In the genomic region with DNA sequence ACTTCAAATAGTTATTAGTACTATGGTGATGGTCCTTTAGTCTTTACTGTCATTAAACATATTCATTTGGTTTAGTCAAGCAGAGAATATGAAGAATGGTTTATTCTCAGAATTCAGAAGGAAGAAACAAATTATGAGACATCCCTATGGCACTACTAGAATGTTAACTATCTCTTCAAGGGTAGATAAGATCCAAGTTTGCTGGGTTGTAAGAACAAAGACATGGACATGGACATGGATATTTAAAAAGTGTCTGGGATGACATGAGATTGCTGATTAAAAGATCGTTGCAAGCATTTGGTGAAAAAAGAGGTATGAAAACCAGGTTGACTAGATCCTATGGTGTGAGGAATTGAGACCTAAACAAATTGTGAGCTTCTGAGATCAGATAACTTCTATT, we compare ENCODE assay signal across 20 cellular contexts.
"Had no signal": no experiment of that assay in that cellular context is flagged by ENCODE, and none has a peak within 500 bp of the region (broad histone marks: within the 10 kb centered on the region; RNA-seq: fewer than 3 reads in every experiment).

No MANE protein-coding gene starts in this region.

- H3K4me3 Mint-ChIP-seq: activated naive CD8-positive, alpha-beta T cell; activated T-cell treated with anti-CD3 and anti-CD28 coated beads, Interleukin-2, amount 50 U/mL, for 4 hours; naive B cell; neural crest cell; stimulated activated naive B cell treated with anti-CD40 and anti-IgM and Interleukin-4, amounts not matched to agents 10 μg/mL and 1 μg/mL and 100 μg/mL, for 72 hours; type B pancreatic cell had no signal

- H3K27ac ChIP-seq: coronary artery, esophagus squamous epithelium, heart right ventricle, vagina had no signal

- H3K27me3 ChIP-seq: esophagus squamous epithelium, heart right ventricle, vagina had no signal

- H3K27me3 Mint-ChIP-seq: activated naive CD8-positive, alpha-beta T cell; naive B cell; stimulated activated naive B cell treated with anti-CD40 and anti-IgM and Interleukin-4, amounts not matched to agents 10 μg/mL and 1 μg/mL and 100 μg/mL, for 72 hours; type B pancreatic cell had no signal

- H3K36me3 ChIP-seq: esophagus squamous epithelium, heart right ventricle, vagina had no signal

- H3K27ac Mint-ChIP-seq: activated naive CD8-positive, alpha-beta T cell; activated T-helper 2 cell treated with anti-CD3 and anti-CD28 coated beads, Interferon-gamma antibody, Interleukin-2, Interleukin-4, amounts not matched to agents 10 μg/mL and 5 μg/mL and 100 μg/mL, durations not matched to agents 14 hours and 24 hours and 36 hours; naive B cell; stimulated activated naive B cell treated with anti-CD40 and anti-IgM and Interleukin-4, amounts not matched to agents 10 μg/mL and 1 μg/mL and 100 μg/mL, for 72 hours; type B pancreatic cell had no signal

- H3K9me3 ChIP-seq: esophagus squamous epithelium, vagina had no signal

- H3K4me2 ChIP-seq: smooth muscle cell had no signal

- H3K4me1 Mint-ChIP-seq: naive B cell; neural crest cell; stimulated activated naive B cell treated with anti-CD40 and anti-IgM and Interleukin-4, amounts not matched to agents 10 μg/mL and 1 μg/mL and 100 μg/mL, for 72 hours had no signal

- H3K4me3 ChIP-seq: coronary artery, esophagus squamous epithelium, heart right ventricle, lung, smooth muscle cell, vagina had no signal

- DNase-seq: activated CD4-positive, alpha-beta T cell treated with anti-CD3 and anti-CD28 coated beads for 1 hour; activated CD8-positive, alpha-beta memory T cell treated with anti-CD3 and anti-CD28 coated beads for 24 hours; activated CD8-positive, alpha-beta memory T cell treated with anti-CD3 and anti-CD28 coated beads, Interleukin-2, amount 50 U/mL, for 48 hours; activated naive CD4-positive, alpha-beta T cell; activated T-cell treated with anti-CD3 and anti-CD28 coated beads, Interleukin-2, amount 50 U/mL, for 4 hours; amniotic stem cell; esophagus squamous epithelium; heart right ventricle; naive B cell; stimulated activated CD4-positive, alpha-beta T cell treated with anti-CD3 and anti-CD28 coated beads, Interleukin-15, amount 100 ng/mL, for 24 hours; stimulated activated naive B cell treated with anti-CD40 and anti-IgM and Interleukin-4, amounts not matched to agents 10 μg/mL and 1 μg/mL and 100 μg/mL, for 72 hours had no signal

- H3K4me1 ChIP-seq: esophagus squamous epithelium, heart right ventricle, vagina had no signal

- H3K36me3 Mint-ChIP-seq: activated naive CD8-positive, alpha-beta T cell; naive B cell; stimulated activated naive B cell treated with anti-CD40 and anti-IgM and Interleukin-4, amounts not matched to agents 10 μg/mL and 1 μg/mL and 100 μg/mL, for 72 hours; type B pancreatic cell had no signal

- H3K9me3 Mint-ChIP-seq: activated T-cell treated with anti-CD3 and anti-CD28 coated beads, Interleukin-2, amount 50 U/mL, for 4 hours; neural crest cell; type B pancreatic cell had no signal

- ATAC-seq: activated T-cell treated with anti-CD3 and anti-CD28 coated beads, Interleukin-2, amount 50 U/mL, for 4 hours; heart right ventricle; sciatic nerve; stimulated activated naive B cell treated with anti-CD40 and anti-IgM and Interleukin-4, amounts not matched to agents 10 μg/mL and 1 μg/mL and 100 μg/mL, for 72 hours had no signal
